Comparison of ENCODE assay signal across 23 cellular contexts in genomic region chr2:184114439-184114838, GRCh38.
DNase-seq lines count a peak whose midpoint lies in the region; ATAC-seq, FAIRE-seq and TF ChIP-seq lines count a peak whose summit lies in the region.
"Had no signal": no experiment of that assay in that cellular context is flagged by ENCODE, and none has a peak within 500 bp of the region (broad histone marks: within the 10 kb centered on the region; RNA-seq: fewer than 3 reads in every experiment).

No MANE protein-coding gene starts in this region.

- H3K27me3 ChIP-seq in OCI-LY1 (ENCODE audit: insufficient read depth, low read length), result no peaks in the 10 kb centered on the region
- H3K27me3 ChIP-seq: BE2C, SJSA1 had no signal

- H3K4me1 ChIP-seq in OCI-LY1 (ENCODE audit: insufficient read depth, low read length, severe bottlenecking), result no peaks in the 10 kb centered on the region
- H3K4me1 ChIP-seq: A549, BE2C, SJSA1 had no signal

- H3K9ac ChIP-seq in OCI-LY1 (ENCODE audit: low read length), result no peak overlapping the region
- H3K9ac ChIP-seq: KMS-11 had no signal

- peak overlapping the region; percentile 70 for H2AFZ ChIP-seq in OCI-LY1 (ENCODE audit: low read length)

- ATAC-seq in GM18858 (IDR thresholded peaks at IDR 0.05; ENCODE audit: unreplicated experiment), result peak; percentile 35
- ATAC-seq in GM21619 (IDR thresholded peaks at IDR 0.05; ENCODE audit: unreplicated experiment), result peak; percentile 48
- ATAC-seq in HG03025 (IDR thresholded peaks at IDR 0.05; ENCODE audit: low FRiP score, unreplicated experiment), result no peak
- no peak for ATAC-seq in HG03521 (IDR thresholded peaks at IDR 0.05; ENCODE audit: unreplicated experiment)
- ATAC-seq: A549, Right ventricle myocardium inferior had no signal

- no peak overlapping the region for H3K27ac ChIP-seq in OCI-LY1 (ENCODE audit: low read depth, low read length, poor library complexity, severe bottlenecking)
- H3K27ac ChIP-seq: A549, KMS-11, SJSA1 had no signal

- no peaks in the 10 kb centered on the region for H3K79me2 ChIP-seq in OCI-LY1 (ENCODE audit: insufficient read depth, low read length)

- H3K36me3 ChIP-seq in OCI-LY1 (ENCODE audit: insufficient read depth, low read length), result no peaks in the 10 kb centered on the region
- H3K36me3 ChIP-seq: BE2C, SJSA1 had no signal

- no peak for DNase-seq in AG20443 (ENCODE audit: low spot score)
- DNase-seq in urothelium cell line (ENCODE audit: low spot score), result no peak
- DNase-seq: BE2C, DMS79, IMR-90, NCI-H1092 treated with DMSO at 0.1 percent for 48 hours, NCI-H1436 treated with DMSO at 0.1 percent for 48 hours, NCI-H2029, NCI-H2171, NCI-H345, NCI-H524, NCI-H82, OCI-M1, T-helper 1 cell had no signal

- H3K4me2 ChIP-seq in OCI-LY1 (ENCODE audit: low read length), result no peak overlapping the region
- H3K4me2 ChIP-seq: A549, KMS-11 had no signal

- no peaks in the 10 kb centered on the region for H3F3A ChIP-seq in OCI-LY1 (ENCODE audit: insufficient read depth, low read length)

- H3K9me3 ChIP-seq in OCI-LY1 (ENCODE audit: low read length), result no peaks in the 10 kb centered on the region
- H3K9me3 ChIP-seq: A549, BE2C, SJSA1 had no signal

- H3K4me3 ChIP-seq in OCI-LY1 (ENCODE audit: low read depth, low read length, poor library complexity, severe bottlenecking), result no peak overlapping the region
- H3K4me3 ChIP-seq: A549, SJSA1 had no signal

- H3K9me2 ChIP-seq in OCI-LY1 (ENCODE audit: low read depth, low read length), result no peaks in the 10 kb centered on the region

- no peaks in the 10 kb centered on the region for H4K20me1 ChIP-seq in OCI-LY1 (ENCODE audit: insufficient read depth, low read length)

- no peak for TF ChIP-seq CTCF in OCI-LY1 (IDR thresholded peaks at IDR 0.05; ENCODE audit: low read length)

- no peak for FAIRE-seq in urothelium cell line (lab: Jason Lieb, UNC)
- FAIRE-seq: A549 had no signal

Comparison
In these comparisons a context has a peak if more than half of its experiments do, and no peak if none do; other contexts are left out.
1. ATAC-seq: peak in GM18858 (single experiment) and GM21619 (single experiment); none in HG03025 (single experiment) and HG03521 (single experiment).